In genomic region chr17:6753006-6753445, GRCh38 we compare ENCODE assay signal across 8 cellular contexts. TPM values are rescaled to one million over a fixed set of nuclear protein-coding genes. Genes with fewer than 3 reads are reported as not detected.
DNase-seq lines count a peak whose midpoint lies in the region; ATAC-seq and TF ChIP-seq lines count a peak whose summit lies in the region.

No MANE protein-coding gene starts in this region.

- peak; percentile 69 for DNase-seq in activated CD4-positive, alpha-beta T cell treated with anti-CD3 and anti-CD28 coated beads for 36 hours
- DNase-seq in activated CD4-positive, alpha-beta T cell treated with anti-CD3 and anti-CD28 coated beads, Interleukin-2, amount 50 U/mL, for 1 hour: no peak
- DNase-seq in activated CD4-positive, alpha-beta memory T cell treated with anti-CD3 and anti-CD28 coated beads for 36 hours: peak; percentile 52
- DNase-seq in epithelial cell of prostate (ENCODE audit: low read depth, low spot score) (no peak), naive B cell (no peak), upper lobe of left lung (peak in 1 of 2 donors; percentile 43), NCI-H748 (lab: John Stamatoyannopoulos, UW; ENCODE audit: unreplicated experiment) (no peak)

- POLR2A ChIA-PET in activated CD4-positive, alpha-beta T cell treated with anti-CD3 and anti-CD28 coated beads for 36 hours (lab: Charles Lee): no interaction called here
- POLR2A ChIA-PET in activated CD4-positive, alpha-beta memory T cell treated with anti-CD3 and anti-CD28 coated beads for 36 hours (lab: Charles Lee): no interaction called here

- peaks cover 42 to 48% (median 44%) of the 10 kb centered on the region in 4 donors for H3K4me1 ChIP-seq in upper lobe of left lung

- WGBS in upper lobe of left lung, 2 donors: 15 to 17% methylated on average over 8 to 9 of the region's 9 CpGs

- no peaks in the 10 kb centered on the region for H3K9me3 Mint-ChIP-seq in activated CD4-positive, alpha-beta T cell treated with anti-CD3 and anti-CD28 coated beads for 36 hours (ENCODE audit: low read depth)
- H3K9me3 Mint-ChIP-seq in activated CD4-positive, alpha-beta memory T cell treated with anti-CD3 and anti-CD28 coated beads for 36 hours: no peaks in the 10 kb centered on the region
- H3K9me3 Mint-ChIP-seq in naive B cell: no peaks in the 10 kb centered on the region

- peak overlapping the region; percentile 91 for H3K27ac Mint-ChIP-seq in activated CD4-positive, alpha-beta T cell treated with anti-CD3 and anti-CD28 coated beads for 36 hours
- peak overlapping the region; percentile 80 for H3K27ac Mint-ChIP-seq in activated CD4-positive, alpha-beta memory T cell treated with anti-CD3 and anti-CD28 coated beads for 36 hours
- H3K27ac Mint-ChIP-seq in naive B cell: peak overlapping the region in 4 of 6 donors; percentile 44 to 85 (median 72)

- CTCF ChIA-PET in activated CD4-positive, alpha-beta T cell treated with anti-CD3 and anti-CD28 coated beads for 36 hours (lab: Charles Lee): interaction anchor here (3.1 kb wide), 1 partner anchor 10 kb away, joined by 10 read pairs; no protein-coding TSS in a partner anchor
- CTCF ChIA-PET in activated CD4-positive, alpha-beta memory T cell treated with anti-CD3 and anti-CD28 coated beads for 36 hours (lab: Charles Lee): no interaction called here

- peak overlapping the region; percentile 93 for H3K27ac ChIP-seq in epithelial cell of prostate
- peak overlapping the region; percentile 77 to 91 (median 82) for H3K27ac ChIP-seq in upper lobe of left lung

- peak; percentile 25 for ATAC-seq in activated CD4-positive, alpha-beta T cell treated with anti-CD3 and anti-CD28 coated beads for 36 hours
- no peak for ATAC-seq in naive B cell (ENCODE audit: low read depth in 2 of 2)
- ATAC-seq in upper lobe of left lung (ENCODE audit: low FRiP score in 2 of 2): peak; percentile 60 to 65
- no peak for ATAC-seq in HG02798 (IDR thresholded peaks at IDR 0.05; ENCODE audit: poor library complexity, unreplicated experiment)

- H3K27me3 Mint-ChIP-seq in activated CD4-positive, alpha-beta T cell treated with anti-CD3 and anti-CD28 coated beads for 36 hours: no peaks in the 10 kb centered on the region
- no peaks in the 10 kb centered on the region for H3K27me3 Mint-ChIP-seq in activated CD4-positive, alpha-beta memory T cell treated with anti-CD3 and anti-CD28 coated beads for 36 hours
- H3K27me3 Mint-ChIP-seq in naive B cell: no peaks in the 10 kb centered on the region

- no peak for TF ChIP-seq EP300 in upper lobe of left lung (IDR thresholded peaks at IDR 0.05)

- no peaks in the 10 kb centered on the region for H3K9me3 ChIP-seq in upper lobe of left lung

- intact Hi-C loops in activated CD4-positive, alpha-beta T cell treated with anti-CD3 and anti-CD28 coated beads for 36 hours (cut with DNase I, micrococcal nuclease): loop anchor here in 1 of 2 experiments (2.0 kb wide), 1 partner anchor 96 kb away; no protein-coding TSS in a partner anchor
- intact Hi-C loops in activated CD4-positive, alpha-beta memory T cell treated with anti-CD3 and anti-CD28 coated beads for 36 hours (cut with micrococcal nuclease): loop anchor here (10.0 kb wide), 1 partner anchor 262 kb away; the partner anchor contains the start of gene RNASEK

- peak overlapping the region in 1 of 4 donors; percentile 2 for H3K4me3 ChIP-seq in upper lobe of left lung

- H3K36me3 ChIP-seq in upper lobe of left lung: peaks cover 0 to under 1% (median 0%) of the 10 kb centered on the region in 4 donors

- peaks cover 48% of the 10 kb centered on the region for H3K4me1 Mint-ChIP-seq in activated CD4-positive, alpha-beta T cell treated with anti-CD3 and anti-CD28 coated beads for 36 hours
- peaks cover 41% of the 10 kb centered on the region for H3K4me1 Mint-ChIP-seq in activated CD4-positive, alpha-beta memory T cell treated with anti-CD3 and anti-CD28 coated beads for 36 hours (ENCODE audit: low read depth)
- H3K4me1 Mint-ChIP-seq in naive B cell: peaks cover 29 to 50% (median 37%) of the 10 kb centered on the region in 3 donors

- peak overlapping the region; percentile 3 for H3K4me3 Mint-ChIP-seq in activated CD4-positive, alpha-beta T cell treated with anti-CD3 and anti-CD28 coated beads for 36 hours
- H3K4me3 Mint-ChIP-seq in activated CD4-positive, alpha-beta memory T cell treated with anti-CD3 and anti-CD28 coated beads for 36 hours: no peak overlapping the region
- peak overlapping the region in 6 of 8 donors; percentile 26 to 66 (median 54) for H3K4me3 Mint-ChIP-seq in naive B cell

- peaks cover 9% of the 10 kb centered on the region for H3K36me3 Mint-ChIP-seq in activated CD4-positive, alpha-beta T cell treated with anti-CD3 and anti-CD28 coated beads for 36 hours (ENCODE audit: low read depth)
- H3K36me3 Mint-ChIP-seq in activated CD4-positive, alpha-beta memory T cell treated with anti-CD3 and anti-CD28 coated beads for 36 hours: peaks cover 4% of the 10 kb centered on the region
- H3K36me3 Mint-ChIP-seq in naive B cell: peaks cover 0 to 11% of the 10 kb centered on the region in 2 donors

- H3K27me3 ChIP-seq in upper lobe of left lung: no peaks in the 10 kb centered on the region

- no peak for TF ChIP-seq POLR2A in upper lobe of left lung (IDR thresholded peaks at IDR 0.05)

- no peak for TF ChIP-seq CTCF in upper lobe of left lung (IDR thresholded peaks at IDR 0.05)

RNA-seq across cellular contexts. Expression of gene XAF1, which starts 2.8 kb away (rescaled TPM):
- 10 to 100 TPM; 47.7 to 48.6 TPM for total RNA-seq in activated CD4-positive, alpha-beta T cell treated with anti-CD3 and anti-CD28 coated beads for 36 hours
- 10 to 100 TPM; 26.8 to 27.4 TPM for total RNA-seq in activated CD4-positive, alpha-beta memory T cell treated with anti-CD3 and anti-CD28 coated beads for 36 hours
- polyA plus RNA-seq in naive B cell (ENCODE audit: low read depth in 6 of 6): 10 to 100 TPM; 18.6 to 75.1 (median 22.9) TPM
- 100 to 1,000 TPM in 2 of 6 donors, 10 to 100 TPM in 4; 24.3 to 245 (median 75.2) TPM for total RNA-seq in upper lobe of left lung

RNA-seq across cellular contexts. Expression of gene FBXO39, which starts 23.0 kb away (rescaled TPM):
- under 1 TPM; 0.19 to 0.27 TPM for total RNA-seq in activated CD4-positive, alpha-beta T cell treated with anti-CD3 and anti-CD28 coated beads for 36 hours
- total RNA-seq in activated CD4-positive, alpha-beta memory T cell treated with anti-CD3 and anti-CD28 coated beads for 36 hours: not detected
- not detected for polyA plus RNA-seq in naive B cell (ENCODE audit: low read depth in 6 of 6)
- 1 to 10 TPM in 1 of 6 donors, under 1 TPM in 1, not detected in 4; 0.33 to 3.1 TPM for total RNA-seq in upper lobe of left lung

RNA-seq across cellular contexts. Expression of gene SLC13A5, which starts 39.9 kb away (rescaled TPM):
- not detected for total RNA-seq in activated CD4-positive, alpha-beta T cell treated with anti-CD3 and anti-CD28 coated beads for 36 hours
- total RNA-seq in activated CD4-positive, alpha-beta memory T cell treated with anti-CD3 and anti-CD28 coated beads for 36 hours: not detected
- under 1 TPM in 1 of 6 donors, not detected in 5; 0.37 TPM for polyA plus RNA-seq in naive B cell (ENCODE audit: low read depth in 6 of 6)
- under 1 TPM in 2 of 6 donors, not detected in 4; 0.09 to 0.27 TPM for total RNA-seq in upper lobe of left lung

Comparison
In these comparisons a context has a peak if more than half of its experiments do, and no peak if none do; other contexts are left out.
1. DNase-seq: peak in activated CD4-positive, alpha-beta T cell treated with anti-CD3 and anti-CD28 coated beads for 36 hours (single experiment) and activated CD4-positive, alpha-beta memory T cell treated with anti-CD3 and anti-CD28 coated beads for 36 hours (single experiment); none in activated CD4-positive, alpha-beta T cell treated with anti-CD3 and anti-CD28 coated beads, Interleukin-2, amount 50 U/mL, for 1 hour (single experiment), epithelial cell of prostate (single experiment), naive B cell (single experiment) and NCI-H748 (single experiment).
2. ATAC-seq: peak in activated CD4-positive, alpha-beta T cell treated with anti-CD3 and anti-CD28 coated beads for 36 hours (single experiment) and upper lobe of left lung (2 of 2); none in naive B cell (0 of 2) and HG02798 (single experiment).
3. Peak in every context shown above with its lines, with median percentiles within 50 percentile points of each other: H3K27ac Mint-ChIP-seq.